Comparison of ENCODE assay signal across 1 cellular context in genomic region chr12:2963154-2963759, GRCh38.
TF ChIP-seq lines count a peak whose summit lies in the region.

No MANE protein-coding gene starts in this region.

TF ChIP-seq in HepG2, 621 proteins besides CTCF, POLR2A, EP300 and RAD21 (continued from another document and continues in another):
- TF ChIP-seq ZNF564 (CRISPR knock-in tag; IDR thresholded peaks at IDR 0.05) (0 out of 2 replicates have a peak, but pooled peaks have one; percentile 27), ZFYVE20 (CRISPR knock-in tag; IDR thresholded peaks at IDR 0.05; ENCODE audit: borderline replicate concordance, low read depth) (no peak), ZXDC (CRISPR knock-in tag; IDR thresholded peaks at IDR 0.05) (0 out of 2 replicates have a peak, but pooled peaks have one; percentile 60), NRL (CRISPR knock-in tag; IDR thresholded peaks at IDR 0.05; ENCODE audit: borderline replicate concordance) (no peak; the same call in 1 of the 2 replicates), AHDC1 (CRISPR knock-in tag; IDR thresholded peaks at IDR 0.05; ENCODE audit: borderline replicate concordance) (peak; percentile 33; the same call in 1 of the 2 replicates), ZNF383 (CRISPR knock-in tag; IDR thresholded peaks at IDR 0.05; ENCODE audit: borderline replicate concordance) (no peak), ZBTB33 (CRISPR knock-in tag; IDR thresholded peaks at IDR 0.05) (no peak), ASH2L (IDR thresholded peaks at IDR 0.05; ENCODE audit: insufficient read length, low read depth, low read length) (peak; percentile 76), MIER2 (CRISPR knock-in tag; IDR thresholded peaks at IDR 0.05) (no peak), E2F5 (CRISPR knock-in tag; conservative IDR thresholded peaks at IDR 0.05) (no peak), ZZZ3 (CRISPR knock-in tag; IDR thresholded peaks at IDR 0.05; ENCODE audit: borderline replicate concordance) (no peak), HMG20B (CRISPR knock-in tag; conservative IDR thresholded peaks at IDR 0.05) (peak; percentile 60), ZBTB14 (CRISPR knock-in tag; IDR thresholded peaks at IDR 0.05) (no peak), STAG1 (CRISPR knock-in tag; IDR thresholded peaks at IDR 0.05) (no peak), SMAD3 (CRISPR knock-in tag; IDR thresholded peaks at IDR 0.05) (no peak), NR1H2 (CRISPR knock-in tag; IDR thresholded peaks at IDR 0.05; ENCODE audit: borderline replicate concordance, low read depth) (no peak), EED (CRISPR knock-in tag; IDR thresholded peaks at IDR 0.05) (no peak), ZBED4 (CRISPR knock-in tag; IDR thresholded peaks at IDR 0.05; ENCODE audit: borderline replicate concordance) (no peak), NFKBIZ (CRISPR knock-in tag; IDR thresholded peaks at IDR 0.05) (no peak), MYC (CRISPR knock-in tag; IDR thresholded peaks at IDR 0.05; ENCODE audit: borderline replicate concordance) (peak; percentile 51; the same call in 1 of the 2 replicates), ZBTB3 (CRISPR knock-in tag; IDR thresholded peaks at IDR 0.05; ENCODE audit: borderline replicate concordance, low read depth) (peak; percentile 75; the same call in 1 of the 2 replicates), GMEB1 (CRISPR knock-in tag; IDR thresholded peaks at IDR 0.05; ENCODE audit: borderline replicate concordance) (peak; percentile 29), ATF1 (CRISPR knock-in tag; IDR thresholded peaks at IDR 0.05) (peak; percentile 18; the same call in 1 of the 2 replicates), ZNF34 (CRISPR knock-in tag; IDR thresholded peaks at IDR 0.05; ENCODE audit: borderline replicate concordance) (peak; percentile 49; the same call in 1 of the 2 replicates), DRAP1 (CRISPR knock-in tag; IDR thresholded peaks at IDR 0.05) (peak; percentile 31), RXRA (CRISPR knock-in tag; IDR thresholded peaks at IDR 0.05) (peak; percentile 90), CSRNP2 (CRISPR knock-in tag; conservative IDR thresholded peaks at IDR 0.05; ENCODE audit: low read depth) (no peak), MXD1 (CRISPR knock-in tag; IDR thresholded peaks at IDR 0.05) (no peak), YEATS4 (CRISPR knock-in tag; IDR thresholded peaks at IDR 0.05; ENCODE audit: borderline replicate concordance) (peak; percentile 20; the same call in 1 of the 2 replicates), SCMH1 (CRISPR knock-in tag; IDR thresholded peaks at IDR 0.05; ENCODE audit: borderline replicate concordance) (no peak), FOXP4 (CRISPR knock-in tag; IDR thresholded peaks at IDR 0.05) (peak; percentile 79)
